Comparison of ENCODE assay signal across 22 cellular contexts in genomic region chr6:84059082-84059481, GRCh38. TPM values are rescaled to one million over a fixed set of nuclear protein-coding genes. Genes with fewer than 3 reads are reported as not detected.
"Had no signal": no experiment of that assay in that cellular context is flagged by ENCODE, and none has a peak within 500 bp of the region (broad histone marks: within the 10 kb centered on the region; RNA-seq: fewer than 3 reads in every experiment).

No MANE protein-coding gene starts in this region.

- DNase-seq: effector CD4-positive, alpha-beta T cell; heart left ventricle; hippocampal formation; left colon; left ventricle myocardium superior; mesenchymal stem cell; midbrain; nucleus accumbens; ovary; small intestine; stimulated activated CD4-positive, alpha-beta T cell treated with anti-CD3 and anti-CD28 coated beads, Interleukin-12 subunit alpha, Interleukin-12 subunit beta, amount 100 ng/mL, for 4 hours; stimulated activated naive CD4-positive, alpha-beta T cell; stomach; substantia nigra; trophoblast cell had no signal

- H3K27me3 ChIP-seq: neural progenitor cell, ovary, right atrium auricular region, stomach had no signal

- H3K4me1 ChIP-seq: right atrium auricular region had no signal

- H3K36me3 ChIP-seq: heart left ventricle, neural progenitor cell, ovary, right atrium auricular region, stomach had no signal

- H3K4me3 ChIP-seq: heart left ventricle, lung, neural progenitor cell, ovary, right atrium auricular region, stomach, thoracic aorta had no signal

- ATAC-seq: esophagus mucosa; heart left ventricle; left colon; left ventricle myocardium superior; natural killer cell treated with Interleukin-12 subunit alpha and Interleukin-12 subunit beta and Interleukin-15 and Interleukin-18, amount 100 ng/mL, for 72 hours had no signal

- H3K9me3 ChIP-seq: heart left ventricle, ovary, right atrium auricular region, stomach, thoracic aorta had no signal

- H3K27ac ChIP-seq: heart left ventricle, neural progenitor cell, ovary, right atrium auricular region, stomach, thoracic aorta had no signal

RNA-seq across cellular contexts. Expression of gene MRAP2, which starts 25.5 kb away (rescaled TPM):
- total RNA-seq: kidney epithelial cell; left ventricle myocardium superior; natural killer cell treated with Interleukin-12 subunit alpha and Interleukin-12 subunit beta and Interleukin-15 and Interleukin-18, amount 100 ng/mL, for 72 hours had no signal
